Comparison of ENCODE assay signal across 12 cellular contexts in the genomic region with DNA sequence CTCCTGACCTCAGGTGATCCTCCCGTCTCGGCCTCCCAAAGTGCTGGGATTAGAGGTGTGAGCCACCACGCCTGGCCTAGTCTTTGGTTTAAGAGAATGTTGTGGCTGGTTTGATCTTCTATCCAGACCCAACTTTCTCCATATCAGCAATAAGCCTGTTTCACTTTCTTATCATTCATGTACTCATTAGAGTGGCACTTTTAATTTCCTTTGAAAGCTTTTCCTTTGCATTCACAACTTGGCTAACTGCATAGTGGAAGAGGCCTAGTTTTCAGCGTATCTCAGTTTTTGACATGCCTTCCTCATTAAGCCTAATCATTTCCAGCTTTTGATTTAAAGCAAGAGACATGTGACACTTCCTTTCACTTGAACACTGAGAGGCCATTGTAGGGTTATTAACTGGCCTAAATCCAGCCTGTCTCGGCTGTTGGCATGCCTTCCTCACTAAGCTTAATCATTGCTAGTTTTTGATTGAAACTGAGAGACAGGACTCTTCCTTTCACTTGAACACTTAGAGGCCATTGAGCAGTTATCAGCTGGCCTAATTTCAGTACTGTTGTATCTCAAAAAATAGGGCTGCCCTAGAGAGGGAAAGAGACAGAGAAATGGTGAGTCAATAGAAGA. TPM values are rescaled to one million over a fixed set of nuclear protein-coding genes. Genes with fewer than 3 reads are reported as not detected.
A peak's percentile ranks its signal among the peaks of the same experiment; 100 is the strongest.
DNase-seq lines count a peak whose midpoint lies in the region; ATAC-seq and TF ChIP-seq lines count a peak whose summit lies in the region.
"Had no signal": no experiment of that assay in that cellular context is flagged by ENCODE, and none has a peak within 500 bp of the region (broad histone marks: within the 10 kb centered on the region; RNA-seq: fewer than 3 reads in every experiment).

No MANE protein-coding gene starts in this region.

- no peaks in the 10 kb centered on the region for H3K27me3 ChIP-seq in ACC112 (ENCODE audit: insufficient read depth, low read length)
- H3K27me3 ChIP-seq: neutrophil had no signal

- H3K27ac ChIP-seq in ACC112 (ENCODE audit: low read depth, low read length), result no peak overlapping the region
- H3K27ac ChIP-seq in OCI-LY7 (ENCODE audit: low read depth, low read length, poor library complexity, severe bottlenecking), result no peak overlapping the region
- H3K27ac ChIP-seq: neutrophil had no signal

- CTCF ChIA-PET in OCI-LY7 (lab: Charles Lee; ENCODE audit: unreplicated experiment), result no interaction called here

- POLR2A ChIA-PET in OCI-LY7 (lab: Charles Lee), result interaction anchor here (0.6 to 2.7 kb wide), 3 partner anchors 11 to 1021 kb away, joined by 5 to 15 read pairs (median 12); partner anchors contain the start of gene RPL3

- intact Hi-C loops in OCI-LY7 (cut with micrococcal nuclease; ENCODE audit: unreplicated experiment), result no loop called here

- ATAC-seq in HG02759 (IDR thresholded peaks at IDR 0.05; ENCODE audit: unreplicated experiment), result peak; percentile 42
- no peak for ATAC-seq in GM18873 (IDR thresholded peaks at IDR 0.05; ENCODE audit: low FRiP score, unreplicated experiment)

- H2AFZ ChIP-seq in ACC112 (ENCODE audit: low read length, unreplicated experiment) (peak overlapping the region; percentile 68), OCI-LY7 (ENCODE audit: low read length) (no peak overlapping the region)

- no peak overlapping the region for H3K4me2 ChIP-seq in OCI-LY7 (ENCODE audit: low read length)

- H3K9me2 ChIP-seq in OCI-LY7 (ENCODE audit: insufficient read depth, low read length), result no peaks in the 10 kb centered on the region

- no peak for TF ChIP-seq CTCF in OCI-LY7 (conservative IDR thresholded peaks at IDR 0.05; ENCODE audit: low read length)

- H3K4me1 ChIP-seq in ACC112 (ENCODE audit: control insufficient read depth, insufficient read depth, low read length, unreplicated experiment), result peaks cover 2% of the 10 kb centered on the region
- H3K4me1 ChIP-seq in OCI-LY7 (ENCODE audit: insufficient read depth, low read length, poor library complexity, severe bottlenecking), result no peaks in the 10 kb centered on the region

- DNase-seq in epidermal melanocyte (ENCODE audit: insufficient read length, low spot score) (peak; percentile 60), midbrain (lab: John Stamatoyannopoulos, UW) (peak; percentile 32), GM03348 (ENCODE audit: low spot score) (no peak), OCI-LY7 (ENCODE audit: low spot score) (no peak), D341Med (ENCODE audit: low spot score) (no peak)
- DNase-seq: CD4-positive, CD25-positive, alpha-beta regulatory T cell; NCI-H510A; T-cell had no signal

- H3K79me2 ChIP-seq in ACC112 (ENCODE audit: control insufficient read depth, insufficient read depth, low read length, unreplicated experiment), result no peaks in the 10 kb centered on the region
- no peaks in the 10 kb centered on the region for H3K79me2 ChIP-seq in OCI-LY7 (ENCODE audit: insufficient read depth, low read depth, low read length)

- H3K9me3 ChIP-seq in OCI-LY7 (ENCODE audit: low read length), result no peaks in the 10 kb centered on the region
- H3K9me3 ChIP-seq: neutrophil had no signal

- H3K4me3 ChIP-seq in ACC112 (ENCODE audit: low read depth, low read length), result no peak overlapping the region
- no peak overlapping the region for H3K4me3 ChIP-seq in OCI-LY7 (ENCODE audit: low read depth, low read length, poor library complexity, severe bottlenecking)

- no peaks in the 10 kb centered on the region for H3K36me3 ChIP-seq in ACC112 (ENCODE audit: insufficient read depth, low read length)
- H3K36me3 ChIP-seq in OCI-LY7 (ENCODE audit: insufficient read depth, low read length), result no peaks in the 10 kb centered on the region
- H3K36me3 ChIP-seq: neutrophil had no signal

- no TSS peak for BruUV-seq in OCI-LY7 (replicated peaks; lab: Mats Ljungman, UMichigan)

- no peaks in the 10 kb centered on the region for H4K20me1 ChIP-seq in OCI-LY7 (ENCODE audit: insufficient read depth, low read length)

RNA-seq across cellular contexts. Expression of gene RPL3, which starts 13.1 kb away (rescaled TPM):
- total RNA-seq in OCI-LY7 (2014; rRNA removed; shearing (Covaris generic)), result 2,313 and 2,662 TPM in 2 replicates
- total RNA-seq in OCI-LY7 (2022), result 2,385 and 2,457 TPM in 2 replicates

RNA-seq across cellular contexts. Expression of gene SYNGR1, which starts 17.2 kb away (rescaled TPM):
- 9.0 and 10.2 TPM in 2 replicates for total RNA-seq in OCI-LY7 (2014; rRNA removed; shearing (Covaris generic))
- 22.5 and 23.3 TPM in 2 replicates for total RNA-seq in OCI-LY7 (2022)

Comparison
In these comparisons a context has a peak if more than half of its experiments do, and no peak if none do; other contexts are left out.
1. DNase-seq: peak in epidermal melanocyte (single experiment) and midbrain (single experiment); none in GM03348 (single experiment), OCI-LY7 (single experiment) and D341Med (single experiment).